In the genomic region with DNA sequence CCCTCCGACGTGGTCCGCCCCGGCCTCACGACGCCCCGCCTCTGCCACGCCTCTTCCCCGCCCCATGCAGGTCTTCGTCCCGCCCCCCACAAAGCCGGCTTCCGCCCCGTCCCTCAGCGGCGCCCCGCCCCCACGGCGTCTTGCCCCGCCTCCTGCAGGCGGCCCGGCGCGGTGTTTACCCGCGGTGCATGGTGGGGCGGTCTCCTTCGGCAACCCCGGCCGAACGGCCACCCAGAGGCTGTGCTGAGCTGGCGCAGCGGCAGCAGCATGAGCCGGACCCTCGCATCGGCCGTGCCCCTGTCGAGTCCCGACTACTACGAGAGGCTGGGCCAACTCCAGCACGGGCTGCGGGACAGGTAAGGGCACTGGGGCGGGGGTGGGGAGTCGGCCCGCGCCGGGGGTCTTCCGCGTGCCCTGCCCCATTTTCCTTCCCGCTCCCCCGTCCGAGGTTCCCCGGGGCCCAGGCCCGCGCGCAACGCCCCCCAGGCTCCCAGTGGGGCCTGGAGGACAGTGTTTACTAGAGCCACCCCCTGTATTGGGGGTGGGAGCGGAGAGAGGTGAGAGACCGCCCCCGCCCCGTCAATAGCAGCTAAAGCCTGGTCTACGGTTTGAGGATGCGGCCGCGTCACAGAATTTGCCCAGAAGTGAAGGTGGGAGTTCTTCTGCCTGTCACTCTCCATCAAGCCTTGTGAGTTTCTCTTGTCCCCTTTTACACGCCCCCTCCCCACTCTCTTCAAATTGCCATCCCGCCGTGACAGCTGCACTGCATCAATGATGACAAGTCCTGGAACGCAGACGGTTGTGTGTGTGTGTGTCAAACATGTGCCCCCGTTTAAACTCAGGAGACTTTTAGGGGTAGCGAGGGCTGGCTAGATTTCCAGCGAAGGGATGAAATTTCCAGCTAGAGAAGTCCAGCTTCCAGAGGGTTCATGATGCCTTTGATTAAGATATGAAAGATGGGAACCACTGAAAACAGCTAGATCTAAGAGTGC, we compare ENCODE assay signal across 1 cellular context.
TF ChIP-seq lines count a peak whose summit lies in the region.

TSS of gene KIZ (plus strand) at position 234 of the 992 bp plus-strand sequence. CDS start at position 268, 34 bp downstream.

TF ChIP-seq in HepG2, 621 proteins besides CTCF, POLR2A, EP300 and RAD21 (continued from another document and continues in another):
- TF ChIP-seq, protein P1, sequence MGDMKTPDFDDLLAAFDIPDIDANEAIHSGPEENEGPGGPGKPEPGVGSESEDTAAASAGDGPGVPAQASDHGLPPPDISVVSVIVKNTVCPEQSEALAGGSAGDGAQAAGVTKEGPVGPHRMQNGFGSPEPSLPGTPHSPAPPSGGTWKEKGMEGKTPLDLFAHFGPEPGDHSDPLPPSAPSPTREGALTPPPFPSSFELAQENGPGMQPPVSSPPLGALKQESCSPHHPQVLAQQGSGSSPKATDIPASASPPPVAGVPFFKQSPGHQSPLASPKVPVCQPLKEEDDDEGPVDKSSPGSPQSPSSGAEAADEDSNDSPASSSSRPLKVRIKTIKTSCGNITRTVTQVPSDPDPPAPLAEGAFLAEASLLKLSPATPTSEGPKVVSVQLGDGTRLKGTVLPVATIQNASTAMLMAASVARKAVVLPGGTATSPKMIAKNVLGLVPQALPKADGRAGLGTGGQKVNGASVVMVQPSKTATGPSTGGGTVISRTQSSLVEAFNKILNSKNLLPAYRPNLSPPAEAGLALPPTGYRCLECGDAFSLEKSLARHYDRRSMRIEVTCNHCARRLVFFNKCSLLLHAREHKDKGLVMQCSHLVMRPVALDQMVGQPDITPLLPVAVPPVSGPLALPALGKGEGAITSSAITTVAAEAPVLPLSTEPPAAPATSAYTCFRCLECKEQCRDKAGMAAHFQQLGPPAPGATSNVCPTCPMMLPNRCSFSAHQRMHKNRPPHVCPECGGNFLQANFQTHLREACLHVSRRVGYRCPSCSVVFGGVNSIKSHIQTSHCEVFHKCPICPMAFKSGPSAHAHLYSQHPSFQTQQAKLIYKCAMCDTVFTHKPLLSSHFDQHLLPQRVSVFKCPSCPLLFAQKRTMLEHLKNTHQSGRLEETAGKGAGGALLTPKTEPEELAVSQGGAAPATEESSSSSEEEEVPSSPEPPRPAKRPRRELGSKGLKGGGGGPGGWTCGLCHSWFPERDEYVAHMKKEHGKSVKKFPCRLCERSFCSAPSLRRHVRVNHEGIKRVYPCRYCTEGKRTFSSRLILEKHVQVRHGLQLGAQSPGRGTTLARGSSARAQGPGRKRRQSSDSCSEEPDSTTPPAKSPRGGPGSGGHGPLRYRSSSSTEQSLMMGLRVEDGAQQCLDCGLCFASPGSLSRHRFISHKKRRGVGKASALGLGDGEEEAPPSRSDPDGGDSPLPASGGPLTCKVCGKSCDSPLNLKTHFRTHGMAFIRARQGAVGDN (CRISPR knock-in tag; IDR thresholded peaks at IDR 0.05): peak; percentile 97
- TF ChIP-seq TRIM24 (CRISPR knock-in tag; IDR thresholded peaks at IDR 0.05): no peak
- peak; percentile 2; the same call in 1 of the 2 replicates for TF ChIP-seq CEBPG (CRISPR knock-in tag; IDR thresholded peaks at IDR 0.05)
- TF ChIP-seq ZSCAN9 (CRISPR knock-in tag; IDR thresholded peaks at IDR 0.05; ENCODE audit: borderline replicate concordance): no peak; the same call in 1 of the 2 replicates
- TF ChIP-seq SIN3A (IDR thresholded peaks at IDR 0.05; ENCODE audit: borderline replicate concordance, low read depth, low read length): peak; percentile 72; the same call in 1 of the 2 replicates
- peak; percentile 1; the same call in 1 of the 2 replicates for TF ChIP-seq NFE2 (CRISPR knock-in tag; IDR thresholded peaks at IDR 0.05)
- TF ChIP-seq POGZ (CRISPR knock-in tag; IDR thresholded peaks at IDR 0.05): peak; percentile 99
- peak; percentile 85; the same call in 1 of the 2 replicates for TF ChIP-seq MYPOP (CRISPR knock-in tag; IDR thresholded peaks at IDR 0.05)
- no peak for TF ChIP-seq ZFP1 (CRISPR knock-in tag; IDR thresholded peaks at IDR 0.05)
- TF ChIP-seq GABPA (IDR thresholded peaks at IDR 0.05; ENCODE audit: low read depth, low read length): peak; percentile 44
- TF ChIP-seq GABPA (CRISPR knock-in tag; IDR thresholded peaks at IDR 0.05; ENCODE audit: low read depth): peak; percentile 66
- TF ChIP-seq, protein P2, sequence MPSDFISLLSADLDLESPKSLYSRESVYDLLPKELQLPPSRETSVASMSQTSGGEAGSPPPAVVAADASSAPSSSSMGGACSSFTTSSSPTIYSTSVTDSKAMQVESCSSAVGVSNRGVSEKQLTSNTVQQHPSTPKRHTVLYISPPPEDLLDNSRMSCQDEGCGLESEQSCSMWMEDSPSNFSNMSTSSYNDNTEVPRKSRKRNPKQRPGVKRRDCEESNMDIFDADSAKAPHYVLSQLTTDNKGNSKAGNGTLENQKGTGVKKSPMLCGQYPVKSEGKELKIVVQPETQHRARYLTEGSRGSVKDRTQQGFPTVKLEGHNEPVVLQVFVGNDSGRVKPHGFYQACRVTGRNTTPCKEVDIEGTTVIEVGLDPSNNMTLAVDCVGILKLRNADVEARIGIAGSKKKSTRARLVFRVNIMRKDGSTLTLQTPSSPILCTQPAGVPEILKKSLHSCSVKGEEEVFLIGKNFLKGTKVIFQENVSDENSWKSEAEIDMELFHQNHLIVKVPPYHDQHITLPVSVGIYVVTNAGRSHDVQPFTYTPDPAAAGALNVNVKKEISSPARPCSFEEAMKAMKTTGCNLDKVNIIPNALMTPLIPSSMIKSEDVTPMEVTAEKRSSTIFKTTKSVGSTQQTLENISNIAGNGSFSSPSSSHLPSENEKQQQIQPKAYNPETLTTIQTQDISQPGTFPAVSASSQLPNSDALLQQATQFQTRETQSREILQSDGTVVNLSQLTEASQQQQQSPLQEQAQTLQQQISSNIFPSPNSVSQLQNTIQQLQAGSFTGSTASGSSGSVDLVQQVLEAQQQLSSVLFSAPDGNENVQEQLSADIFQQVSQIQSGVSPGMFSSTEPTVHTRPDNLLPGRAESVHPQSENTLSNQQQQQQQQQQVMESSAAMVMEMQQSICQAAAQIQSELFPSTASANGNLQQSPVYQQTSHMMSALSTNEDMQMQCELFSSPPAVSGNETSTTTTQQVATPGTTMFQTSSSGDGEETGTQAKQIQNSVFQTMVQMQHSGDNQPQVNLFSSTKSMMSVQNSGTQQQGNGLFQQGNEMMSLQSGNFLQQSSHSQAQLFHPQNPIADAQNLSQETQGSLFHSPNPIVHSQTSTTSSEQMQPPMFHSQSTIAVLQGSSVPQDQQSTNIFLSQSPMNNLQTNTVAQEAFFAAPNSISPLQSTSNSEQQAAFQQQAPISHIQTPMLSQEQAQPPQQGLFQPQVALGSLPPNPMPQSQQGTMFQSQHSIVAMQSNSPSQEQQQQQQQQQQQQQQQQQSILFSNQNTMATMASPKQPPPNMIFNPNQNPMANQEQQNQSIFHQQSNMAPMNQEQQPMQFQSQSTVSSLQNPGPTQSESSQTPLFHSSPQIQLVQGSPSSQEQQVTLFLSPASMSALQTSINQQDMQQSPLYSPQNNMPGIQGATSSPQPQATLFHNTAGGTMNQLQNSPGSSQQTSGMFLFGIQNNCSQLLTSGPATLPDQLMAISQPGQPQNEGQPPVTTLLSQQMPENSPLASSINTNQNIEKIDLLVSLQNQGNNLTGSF (CRISPR knock-in tag; IDR thresholded peaks at IDR 0.05): peak; percentile 25; the same call in 1 of the 2 replicates
- TF ChIP-seq, protein P3, sequence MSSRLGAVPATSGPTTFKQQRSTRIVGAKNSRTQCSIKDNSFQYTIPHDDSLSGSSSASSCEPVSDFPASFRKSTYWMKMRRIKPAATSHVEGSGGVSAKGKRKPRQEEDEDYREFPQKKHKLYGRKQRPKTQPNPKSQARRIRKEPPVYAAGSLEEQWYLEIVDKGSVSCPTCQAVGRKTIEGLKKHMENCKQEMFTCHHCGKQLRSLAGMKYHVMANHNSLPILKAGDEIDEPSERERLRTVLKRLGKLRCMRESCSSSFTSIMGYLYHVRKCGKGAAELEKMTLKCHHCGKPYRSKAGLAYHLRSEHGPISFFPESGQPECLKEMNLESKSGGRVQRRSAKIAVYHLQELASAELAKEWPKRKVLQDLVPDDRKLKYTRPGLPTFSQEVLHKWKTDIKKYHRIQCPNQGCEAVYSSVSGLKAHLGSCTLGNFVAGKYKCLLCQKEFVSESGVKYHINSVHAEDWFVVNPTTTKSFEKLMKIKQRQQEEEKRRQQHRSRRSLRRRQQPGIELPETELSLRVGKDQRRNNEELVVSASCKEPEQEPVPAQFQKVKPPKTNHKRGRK (CRISPR knock-in tag; IDR thresholded peaks at IDR 0.05): 0 out of 2 replicates have a peak, but pooled peaks have one; percentile 40
- peak; percentile 99 for TF ChIP-seq SP4 (CRISPR knock-in tag; IDR thresholded peaks at IDR 0.05)
- TF ChIP-seq MEF2D (CRISPR knock-in tag; IDR thresholded peaks at IDR 0.05): peak; percentile 4; the same call in 1 of the 2 replicates
- TF ChIP-seq SKI (IDR thresholded peaks at IDR 0.05; ENCODE audit: partially characterized antibody): peak; percentile 76
- no peak for TF ChIP-seq DBP (CRISPR knock-in tag; IDR thresholded peaks at IDR 0.05; ENCODE audit: not compliant biosample characterization)
- TF ChIP-seq AGO2 (optimal IDR thresholded peaks at IDR 0.05; ENCODE audit: low read depth, low read length): peak; percentile 82
- TF ChIP-seq NPAS2 (CRISPR knock-in tag; IDR thresholded peaks at IDR 0.05; ENCODE audit: borderline replicate concordance): no peak
- TF ChIP-seq CBX1 (IDR thresholded peaks at IDR 0.05; ENCODE audit: low read depth): peak; percentile 94
- 0 out of 2 replicates have a peak, but pooled peaks have one; percentile 8 for TF ChIP-seq HMG20A (CRISPR knock-in tag; IDR thresholded peaks at IDR 0.05; ENCODE audit: borderline replicate concordance)
- peak; percentile 65 for TF ChIP-seq TEAD3 (CRISPR knock-in tag; optimal IDR thresholded peaks at IDR 0.05; ENCODE audit: borderline replicate concordance)
- TF ChIP-seq ZNF275 (CRISPR knock-in tag; IDR thresholded peaks at IDR 0.05; ENCODE audit: borderline replicate concordance): no peak; the same call in 1 of the 2 replicates
- peak; percentile 63 for TF ChIP-seq HDAC2 (CRISPR knock-in tag; IDR thresholded peaks at IDR 0.05)
- TF ChIP-seq TBX3 (IDR thresholded peaks at IDR 0.05; ENCODE audit: borderline replicate concordance): no peak
- TF ChIP-seq NR2F2 (IDR thresholded peaks at IDR 0.05; ENCODE audit: borderline replicate concordance, low read depth): no peak
- TF ChIP-seq ASH2L (IDR thresholded peaks at IDR 0.05; ENCODE audit: insufficient read length, low read depth, low read length): peak; percentile 83
- TF ChIP-seq, protein P4, sequence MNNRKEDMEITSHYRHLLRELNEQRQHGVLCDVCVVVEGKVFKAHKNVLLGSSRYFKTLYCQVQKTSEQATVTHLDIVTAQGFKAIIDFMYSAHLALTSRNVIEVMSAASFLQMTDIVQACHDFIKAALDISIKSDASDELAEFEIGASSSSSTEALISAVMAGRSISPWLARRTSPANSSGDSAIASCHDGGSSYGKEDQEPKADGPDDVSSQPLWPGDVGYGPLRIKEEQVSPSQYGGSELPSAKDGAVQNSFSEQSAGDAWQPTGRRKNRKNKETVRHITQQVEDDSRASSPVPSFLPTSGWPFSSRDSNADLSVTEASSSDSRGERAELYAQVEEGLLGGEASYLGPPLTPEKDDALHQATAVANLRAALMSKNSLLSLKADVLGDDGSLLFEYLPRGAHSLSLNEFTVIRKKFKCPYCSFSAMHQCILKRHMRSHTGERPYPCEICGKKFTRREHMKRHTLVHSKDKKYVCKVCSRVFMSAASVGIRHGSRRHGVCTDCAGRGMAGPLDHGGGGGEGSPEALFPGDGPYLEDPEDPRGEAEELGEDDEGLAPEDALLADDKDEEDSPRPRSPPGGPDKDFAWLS (CRISPR knock-in tag; IDR thresholded peaks at IDR 0.05; ENCODE audit: borderline replicate concordance): no peak
- TF ChIP-seq RBM39 (IDR thresholded peaks at IDR 0.05; ENCODE audit: low read depth, low read length, poor library complexity, severe bottlenecking): peak; percentile 97
- TF ChIP-seq TBL1XR1 (IDR thresholded peaks at IDR 0.05; ENCODE audit: borderline replicate concordance, low read length, partially characterized antibody): no peak
- 0 out of 2 replicates have a peak, but pooled peaks have one; percentile 90 for TF ChIP-seq MEIS1 (CRISPR knock-in tag; IDR thresholded peaks at IDR 0.05; ENCODE audit: borderline replicate concordance)
- TF ChIP-seq, protein P5, sequence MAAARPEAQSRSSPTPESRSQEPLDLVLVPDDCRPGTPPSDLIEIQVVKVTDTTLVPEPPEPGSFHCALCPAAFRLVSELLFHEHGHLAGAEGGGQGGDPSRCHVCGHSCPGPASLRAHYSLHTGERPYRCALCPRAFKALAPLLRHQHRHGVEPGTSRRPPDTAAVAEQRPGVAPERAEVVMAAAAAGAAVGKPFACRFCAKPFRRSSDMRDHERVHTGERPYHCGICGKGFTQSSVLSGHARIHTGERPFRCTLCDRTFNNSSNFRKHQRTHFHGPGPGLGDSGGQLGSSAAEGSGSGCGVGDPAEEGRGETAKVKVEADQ (CRISPR knock-in tag; IDR thresholded peaks at IDR 0.05; ENCODE audit: borderline replicate concordance): 0 out of 2 replicates have a peak, but pooled peaks have one; percentile 6
- peak; percentile 84 for TF ChIP-seq ZNF543 (CRISPR knock-in tag; IDR thresholded peaks at IDR 0.05)
- TF ChIP-seq ZBTB7A (CRISPR knock-in tag; IDR thresholded peaks at IDR 0.05): peak; percentile 20; the same call in 1 of the 2 replicates
- TF ChIP-seq ZNF607 (CRISPR knock-in tag; IDR thresholded peaks at IDR 0.05; ENCODE audit: borderline replicate concordance): peak; percentile 50; the same call in 1 of the 2 replicates
